In genomic region chr12:111035578-111036301, GRCh38 we compare ENCODE assay signal across 16 cellular contexts. TPM values are rescaled to one million over a fixed set of nuclear protein-coding genes. Genes with fewer than 3 reads are reported as not detected.
DNase-seq lines count a peak whose midpoint lies in the region; ATAC-seq and TF ChIP-seq lines count a peak whose summit lies in the region.
"Had no signal": no experiment of that assay in that cellular context is flagged by ENCODE, and none has a peak within 500 bp of the region (broad histone marks: within the 10 kb centered on the region; RNA-seq: fewer than 3 reads in every experiment).

No MANE protein-coding gene starts in this region.

- peaks cover 54% of the 10 kb centered on the region for H3K27me3 ChIP-seq in GM23338 (ENCODE audit: insufficient read depth)
- H3K27me3 ChIP-seq: testis had no signal

- peak overlapping the region; percentile 100 for H3K4me2 ChIP-seq in GM23338

- no peaks in the 10 kb centered on the region; the same call in 1 of the 2 replicates for H4K20me1 ChIP-seq in GM23338 (replicated peaks; ENCODE audit: insufficient read depth)

- peak; percentile 17 for ATAC-seq in GM23338
- ATAC-seq in activated CD8-positive, alpha-beta T cell treated with anti-CD3 and anti-CD28 coated beads, Interleukin-2, amount 10 ng/mL, durations not matched to agents 7 days and 5 days, result no peak
- ATAC-seq: Right ventricle myocardium inferior had no signal

- intact Hi-C loops in CD14-positive monocyte (cut with micrococcal nuclease), result no loop called here

- TF ChIP-seq CTCF in CD14-positive monocyte (IDR thresholded peaks at IDR 0.05) (no peak), GM23338 (conservative IDR thresholded peaks at IDR 0.05; ENCODE audit: low read depth in 2 of 2) (no peak), GM10266 (IDR thresholded peaks at IDR 0.05; ENCODE audit: control insufficient read depth, insufficient read depth, low read depth, missing control alignments) (no peak)

- H3K9me2 ChIP-seq in GM23338 (ENCODE audit: insufficient read depth), result no peaks in the 10 kb centered on the region

- H3K4me3 ChIP-seq in GM23338, result peak overlapping the region; percentile 90

- peaks cover 0 to 19% (median 12%) of the 10 kb centered on the region in 7 donors for H3K9me3 Mint-ChIP-seq in CD14-positive monocyte
- no peaks in the 10 kb centered on the region for H3K9me3 Mint-ChIP-seq in GM23338
- H3K9me3 Mint-ChIP-seq in activated CD8-positive, alpha-beta T cell treated with anti-CD3 and anti-CD28 coated beads, Interleukin-2, amount 10 ng/mL, durations not matched to agents 7 days and 5 days (ENCODE audit: insufficient read depth), result no peaks in the 10 kb centered on the region

- CTCF ChIA-PET in activated CD8-positive, alpha-beta T cell treated with anti-CD3 and anti-CD28 coated beads, Interleukin-2, amount 10 ng/mL, durations not matched to agents 7 days and 5 days (lab: Charles Lee), result no interaction called here

- H3K27ac ChIP-seq in GM23338 (ENCODE audit: low read depth), result no peak overlapping the region
- H3K27ac ChIP-seq: testis had no signal

- H3F3A ChIP-seq in GM23338 (replicated peaks; ENCODE audit: low read depth), result 0 out of 2 replicates have a peak, but pooled peaks cover 5% of the 10 kb centered on the region

- H3K36me3 ChIP-seq in GM23338 (ENCODE audit: insufficient read depth), result no peaks in the 10 kb centered on the region

- H3K4me3 Mint-ChIP-seq in CD14-positive monocyte (peak overlapping the region; percentile 65 to 93), GM23338 (peak overlapping the region; percentile 85)
- peak overlapping the region; percentile 59 for H3K4me3 Mint-ChIP-seq in activated CD8-positive, alpha-beta T cell treated with anti-CD3 and anti-CD28 coated beads, Interleukin-2, amount 10 ng/mL, durations not matched to agents 7 days and 5 days

- H3K27ac Mint-ChIP-seq in CD14-positive monocyte, result no peak overlapping the region
- H3K27ac Mint-ChIP-seq in GM23338, result no peak overlapping the region
- H3K27ac Mint-ChIP-seq in activated CD8-positive, alpha-beta T cell treated with anti-CD3 and anti-CD28 coated beads, Interleukin-2, amount 10 ng/mL, durations not matched to agents 7 days and 5 days, result no peak overlapping the region

- no peak overlapping the region for H2AFZ ChIP-seq in GM23338

- H3K36me3 Mint-ChIP-seq in CD14-positive monocyte, result peaks cover 0 to 5% of the 10 kb centered on the region in 2 donors
- H3K36me3 Mint-ChIP-seq in GM23338 (ENCODE audit: low read depth), result peaks cover 5% of the 10 kb centered on the region; the same call in 1 of the 3 replicates
- no peaks in the 10 kb centered on the region for H3K36me3 Mint-ChIP-seq in activated CD8-positive, alpha-beta T cell treated with anti-CD3 and anti-CD28 coated beads, Interleukin-2, amount 10 ng/mL, durations not matched to agents 7 days and 5 days (ENCODE audit: low read depth)

- H3K4me1 ChIP-seq in GM23338 (ENCODE audit: insufficient read depth), result peaks cover 25% of the 10 kb centered on the region

- H3K4me1 Mint-ChIP-seq in CD14-positive monocyte, result peaks cover 24% of the 10 kb centered on the region
- peaks cover 39% of the 10 kb centered on the region for H3K4me1 Mint-ChIP-seq in GM23338
- peaks cover 23% of the 10 kb centered on the region for H3K4me1 Mint-ChIP-seq in activated CD8-positive, alpha-beta T cell treated with anti-CD3 and anti-CD28 coated beads, Interleukin-2, amount 10 ng/mL, durations not matched to agents 7 days and 5 days (ENCODE audit: low read depth)

- POLR2A ChIA-PET in activated CD8-positive, alpha-beta T cell treated with anti-CD3 and anti-CD28 coated beads, Interleukin-2, amount 10 ng/mL, durations not matched to agents 7 days and 5 days (lab: Charles Lee), result no interaction called here

- H3K79me2 ChIP-seq in GM23338 (replicated peaks; ENCODE audit: insufficient read depth), result peaks cover 36% of the 10 kb centered on the region

- H3K27me3 Mint-ChIP-seq in CD14-positive monocyte (ENCODE audit: low read depth in 3 of 3) (peaks cover 76 to 82% (median 79%) of the 10 kb centered on the region in 3 donors), GM23338 (ENCODE audit: insufficient read depth, low read depth, poor library complexity) (peaks cover 27% of the 10 kb centered on the region)
- peaks cover 65% of the 10 kb centered on the region for H3K27me3 Mint-ChIP-seq in activated CD8-positive, alpha-beta T cell treated with anti-CD3 and anti-CD28 coated beads, Interleukin-2, amount 10 ng/mL, durations not matched to agents 7 days and 5 days (ENCODE audit: low read depth)

- DNase-seq in CD14-positive monocyte (ENCODE audit: low spot score) (no peak), GM23338 (ENCODE audit: low spot score) (peak; percentile 84), islet precursor cell (peak; percentile 73), T-helper 1 cell (no peak), GM10266 (ENCODE audit: extremely low spot score) (no peak), HT-29 (ENCODE audit: low spot score) (no peak)
- DNase-seq in activated CD8-positive, alpha-beta T cell treated with anti-CD3 and anti-CD28 coated beads, Interleukin-2, amount 10 ng/mL, durations not matched to agents 7 days and 5 days, result no peak
- DNase-seq in stimulated activated CD4-positive, alpha-beta T cell treated with anti-CD3 and anti-CD28 coated beads, Interleukin-4, amount 100 ng/mL, for 1 hour, result no peak
- DNase-seq: cerebellar nuclear complex, GDM1, NCI-H2029 treated with DMSO at 0.1 percent for 48 hours, testis had no signal

TF ChIP-seq in GM23338, 12 proteins besides CTCF, POLR2A, EP300 and RAD21 (continues in another document):
- no peak for TF ChIP-seq EZH2 (IDR thresholded peaks at IDR 0.05; ENCODE audit: low read depth, unreplicated experiment)
- TF ChIP-seq STAT1 (IDR thresholded peaks at IDR 0.05; ENCODE audit: unreplicated experiment), result no peak
- TF ChIP-seq CREB1 (CRISPR knock-in tag; IDR thresholded peaks at IDR 0.05; ENCODE audit: low read depth), result no peak
- TF ChIP-seq ZNF114 (CRISPR knock-in tag; IDR thresholded peaks at IDR 0.05), result no peak
- no peak for TF ChIP-seq POLR2AphosphoS5 (IDR thresholded peaks at IDR 0.05; ENCODE audit: low read depth)
- no peak for TF ChIP-seq REST (IDR thresholded peaks at IDR 0.05; ENCODE audit: unreplicated experiment)

RNA-seq across cellular contexts. Expression of gene CUX2, which starts 1.8 kb away (rescaled TPM):
- polyA plus RNA-seq in CD14-positive monocyte, result not detected
- total RNA-seq in GM23338 (2014; rRNA removed; shearing (Covaris generic)), result 4.4 and 4.5 TPM in 2 replicates
- polyA plus RNA-seq in GM23338 (2016; fragmentation: Nextera tagmentation; extraction: Ambion mirVana), result 1.7 and 2.5 TPM in 2 replicates
- 1 to 10 TPM; 1.1 to 1.3 TPM for total RNA-seq in activated CD8-positive, alpha-beta T cell treated with anti-CD3 and anti-CD28 coated beads, Interleukin-2, amount 10 ng/mL, durations not matched to agents 7 days and 5 days
- not detected in 2 replicates for total RNA-seq in HT-29 (2014; rRNA removed; shearing (Covaris generic))
- total RNA-seq: activated CD8-positive, alpha-beta memory T cell treated with anti-CD3 and anti-CD28 coated beads for 36 hours; glomerular endothelial cell; myocyte; Right ventricle myocardium inferior had no signal

Comparison
In these comparisons a context has a peak if more than half of its experiments do, and no peak if none do; other contexts are left out.
1. DNase-seq: peak in GM23338 (single experiment) and islet precursor cell (single experiment); none in CD14-positive monocyte (single experiment), activated CD8-positive, alpha-beta T cell treated with anti-CD3 and anti-CD28 coated beads, Interleukin-2, amount 10 ng/mL, durations not matched to agents 7 days and 5 days (single experiment), T-helper 1 cell (0 of 5), GM10266 (single experiment), HT-29 (single experiment) and stimulated activated CD4-positive, alpha-beta T cell treated with anti-CD3 and anti-CD28 coated beads, Interleukin-4, amount 100 ng/mL, for 1 hour (single experiment).
2. Peak in every context shown above with its lines, with median percentiles within 50 percentile points of each other: H3K4me3 Mint-ChIP-seq.